In the genomic region with DNA sequence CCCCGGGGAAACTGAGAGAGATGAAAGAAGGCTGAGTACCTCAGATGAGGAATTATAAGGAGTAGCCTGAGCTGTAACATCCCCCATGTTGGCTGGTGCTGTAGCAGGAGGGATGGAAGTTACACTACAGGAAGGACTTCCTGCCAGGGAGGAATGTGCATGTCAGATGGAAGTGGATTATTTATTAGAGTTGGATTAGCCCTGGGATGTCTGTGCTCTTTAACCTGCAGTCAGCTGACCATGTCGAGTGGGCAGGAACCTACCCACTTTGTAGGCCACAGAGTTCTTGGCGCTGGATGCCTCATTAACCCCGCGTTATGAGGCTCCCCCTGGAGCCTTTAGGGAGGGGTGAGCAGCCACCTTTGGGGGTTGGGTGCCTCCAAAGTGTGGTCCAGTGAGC, we compare ENCODE assay signal across 12 cellular contexts. TPM values are rescaled to one million over a fixed set of nuclear protein-coding genes. Genes with fewer than 3 reads are reported as not detected.
DNase-seq lines count a peak whose midpoint lies in the region; ATAC-seq and TF ChIP-seq lines count a peak whose summit lies in the region.
"Had no signal": no experiment of that assay in that cellular context is flagged by ENCODE, and none has a peak within 500 bp of the region (broad histone marks: within the 10 kb centered on the region; RNA-seq: fewer than 3 reads in every experiment).

No MANE protein-coding gene starts in this region.

- H3K27me3 Mint-ChIP-seq in central memory CD8-positive, alpha-beta T cell: no peaks in the 10 kb centered on the region

- H3K4me3 Mint-ChIP-seq in central memory CD8-positive, alpha-beta T cell: no peak overlapping the region

- no peak overlapping the region for H3K27ac ChIP-seq in foreskin keratinocyte
- H3K27ac ChIP-seq: KMS-11 had no signal

- H3K27me3 ChIP-seq in foreskin keratinocyte: no peaks in the 10 kb centered on the region

- TF ChIP-seq CTCF in foreskin keratinocyte (conservative IDR thresholded peaks at IDR 0.05): no peak

- H3K4me1 ChIP-seq in foreskin keratinocyte: peaks cover 21% of the 10 kb centered on the region

- H3K9me3 Mint-ChIP-seq in central memory CD8-positive, alpha-beta T cell: no peaks in the 10 kb centered on the region

- H3K4me1 Mint-ChIP-seq in central memory CD8-positive, alpha-beta T cell: peaks cover 42% of the 10 kb centered on the region

- peak overlapping the region; percentile 62 for H3K27ac Mint-ChIP-seq in central memory CD8-positive, alpha-beta T cell (ENCODE audit: low read depth)

- ATAC-seq in central memory CD8-positive, alpha-beta T cell (replicated peaks; ENCODE audit: extremely low read depth, poor library complexity, severe bottlenecking): no peak
- ATAC-seq in foreskin keratinocyte (no peak), HG02798 (IDR thresholded peaks at IDR 0.05; ENCODE audit: poor library complexity, unreplicated experiment) (no peak)

- H3K36me3 Mint-ChIP-seq in central memory CD8-positive, alpha-beta T cell (ENCODE audit: insufficient read depth): peaks cover 8% of the 10 kb centered on the region

- peak; percentile 60 for DNase-seq in EH (ENCODE audit: low read depth)
- DNase-seq in M059J (ENCODE audit: low read depth): peak; percentile 39
- no peak for DNase-seq in central memory CD8-positive, alpha-beta T cell (ENCODE audit: low spot score in 2 of 2)
- peak; percentile 98 for DNase-seq in renal cortical epithelial cell (ENCODE audit: low read depth)
- no peak for DNase-seq in Kasumi-1 (lab: John Stamatoyannopoulos, UW)
- no peak for DNase-seq in foreskin keratinocyte
- DNase-seq: activated naive CD4-positive, alpha-beta T cell treated with anti-CD3 and anti-CD28 coated beads, Interleukin-2, amount 50 U/mL, for 16 hours; COR-L47; NCI-H187; Right ventricle myocardium superior had no signal

RNA-seq across cellular contexts. Expression of a gene that starts 0.8 kb away (rescaled TPM):
- 0.37 and 1.3 TPM in 2 replicates for total RNA-seq in M059J (2014; rRNA removed; shearing (Covaris generic))
- total RNA-seq in renal cortical epithelial cell: 0.69 and 7.4 TPM in 2 replicates
- 9.7 and 9.9 TPM in 2 replicates for total RNA-seq in foreskin keratinocyte
- 9.3 TPM in 2 replicates for polyA plus RNA-seq in foreskin keratinocyte

RNA-seq across cellular contexts. Expression of a gene that starts 38.1 kb away (rescaled TPM):
- total RNA-seq in M059J (2014; rRNA removed; shearing (Covaris generic)): 396 and 698 TPM in 2 replicates
- total RNA-seq in renal cortical epithelial cell (420 and 617 TPM in 2 replicates), foreskin keratinocyte (816 and 822 TPM in 2 replicates)
- 810 and 877 TPM in 2 replicates for polyA plus RNA-seq in foreskin keratinocyte

RNA-seq across cellular contexts. Expression of a gene that starts 41.3 kb away (rescaled TPM):
- total RNA-seq in M059J (2014; rRNA removed; shearing (Covaris generic)): 18.5 and 25.8 TPM in 2 replicates
- total RNA-seq in renal cortical epithelial cell (5.9 and 17.4 TPM in 2 replicates), foreskin keratinocyte (18.4 and 18.5 TPM in 2 replicates)
- 12.4 and 14.2 TPM in 2 replicates for polyA plus RNA-seq in foreskin keratinocyte

Comparison
In these comparisons a context has a peak if more than half of its experiments do, and no peak if none do; other contexts are left out.
1. DNase-seq: peak in EH (single experiment), M059J (single experiment) and renal cortical epithelial cell (single experiment); none in central memory CD8-positive, alpha-beta T cell (0 of 2), Kasumi-1 (0 of 2) and foreskin keratinocyte (0 of 2).